Comparison of ENCODE assay signal across 9 cellular contexts in genomic region chr1:233112184-233113008, GRCh38.
DNase-seq lines count a peak whose midpoint lies in the region; ATAC-seq and TF ChIP-seq lines count a peak whose summit lies in the region.
"Had no signal": no experiment of that assay in that cellular context is flagged by ENCODE, and none has a peak within 500 bp of the region (broad histone marks: within the 10 kb centered on the region; RNA-seq: fewer than 3 reads in every experiment).

No MANE protein-coding gene starts in this region.

- peak overlapping the region; percentile 99 for H3K27ac Mint-ChIP-seq in chondrocyte (ENCODE audit: unreplicated experiment)

- H3K9me3 ChIP-seq in IMR-90 (ENCODE audit: control insufficient read depth, insufficient read depth, low read length) (no peaks in the 10 kb centered on the region), colonic mucosa (no peaks in the 10 kb centered on the region)

- H3K36me3 Mint-ChIP-seq in chondrocyte (ENCODE audit: low read depth): peaks cover 2% of the 10 kb centered on the region

- peak overlapping the region; percentile 69 for H3K4ac ChIP-seq in IMR-90 (ENCODE audit: low read depth, low read length)

- WGBS in IMR-90 (ENCODE audit: extremely low coverage in 2 of 2, insufficient read length in 1 of 2), 2 experiments: 0% methylated on average over 1 of the region's 6 CpGs; no CpG with 5 or more reads in 1 of the 2 experiments

- intact Hi-C loops in IMR-90 (cut with micrococcal nuclease) (loop anchor here (2.0 to 5.0 kb wide), 6 partner anchors 95 to 475 kb away; partner anchors contain the start of gene NTPCR), colonic mucosa (cut with DNase I) (no loop called here)

- peak overlapping the region; percentile 75 for H2BK5ac ChIP-seq in IMR-90 (ENCODE audit: low read depth, low read length, poor library complexity, severe bottlenecking)

- CTCF ChIA-PET in IMR-90 (lab: Yijun Ruan, JAX): no interaction called here

- H2AFZ ChIP-seq in IMR-90 (replicated peaks; ENCODE audit: low read length, poor library complexity): peak overlapping the region; percentile 11

- POLR2A ChIA-PET in IMR-90 (lab: Charles Lee; ENCODE audit: unreplicated experiment): interaction anchor here (1.3 kb wide), 1 partner anchor 17 kb away, joined by 3 read pairs; no protein-coding TSS in a partner anchor

- H3K23ac ChIP-seq in IMR-90 (ENCODE audit: low read depth, low read length): peak overlapping the region; percentile 77; the same call in 1 of the 2 replicates

- peak overlapping the region; percentile 62 for H4K5ac ChIP-seq in IMR-90 (ENCODE audit: low read depth, low read length)

- peaks cover 45% of the 10 kb centered on the region for H3K4me1 Mint-ChIP-seq in chondrocyte (ENCODE audit: low read depth)

- peak overlapping the region; percentile 86 for H2BK120ac ChIP-seq in IMR-90 (ENCODE audit: low read depth, low read length)

- H4K20me1 ChIP-seq in IMR-90 (ENCODE audit: insufficient read depth, low read length): peaks cover 4% of the 10 kb centered on the region; the same call in 1 of the 2 replicates

- H3K4me3 Mint-ChIP-seq in chondrocyte (ENCODE audit: unreplicated experiment): peak overlapping the region; percentile 58

- peak overlapping the region; percentile 63; the same call in 1 of the 2 replicates for H3K56ac ChIP-seq in IMR-90 (ENCODE audit: extremely low read depth, insufficient read depth, low read length)

- peak overlapping the region; percentile 35; the same call in 1 of the 2 replicates for H3K4me2 ChIP-seq in IMR-90 (ENCODE audit: low read depth, low read length)

- no peak; the same call in 1 of the 2 replicates for TF ChIP-seq RAD21 in IMR-90 (IDR thresholded peaks at IDR 0.05; ENCODE audit: low read length)

- H3K27me3 ChIP-seq in IMR-90 (ENCODE audit: control insufficient read depth, insufficient read depth, low read length): no peaks in the 10 kb centered on the region
- no peaks in the 10 kb centered on the region for H3K27me3 ChIP-seq in colonic mucosa

- H3K4me1 ChIP-seq in IMR-90 (ENCODE audit: control insufficient read depth, insufficient read depth, low read length): peaks cover 19% of the 10 kb centered on the region
- no peaks in the 10 kb centered on the region for H3K4me1 ChIP-seq in colonic mucosa

- peak overlapping the region in 1 of 2 experiments; percentile 75; a peak in 2 of 4 replicates for H4K8ac ChIP-seq in IMR-90 (ENCODE audit: low read depth in 2 of 2, low read length in 2 of 2)

- H3K4me3 ChIP-seq in AG10803 (ENCODE audit: low read length) (no peak overlapping the region), IMR-90 (ENCODE audit: insufficient read depth, low read depth, low read length) (no peak overlapping the region), colonic mucosa (no peak overlapping the region)

- H4K91ac ChIP-seq in IMR-90 (ENCODE audit: insufficient read depth, low read depth, low read length): peak overlapping the region; percentile 58

- no peak for TF ChIP-seq POLR2A in IMR-90 (IDR thresholded peaks at IDR 0.05; ENCODE audit: low read depth, low read length)

- peak overlapping the region; percentile 85 for H2BK20ac ChIP-seq in IMR-90 (ENCODE audit: low read depth, low read length)

- H3K9me3 Mint-ChIP-seq in chondrocyte (ENCODE audit: low read depth): no peaks in the 10 kb centered on the region

- peaks cover 0 to 3% of the 10 kb centered on the region in 2 experiments; a peak in 1 of 4 replicates for H3K79me1 ChIP-seq in IMR-90 (ENCODE audit: low read depth in 1 of 2, low read length in 2 of 2)

- peaks cover 10% of the 10 kb centered on the region for H3K9me1 ChIP-seq in IMR-90 (ENCODE audit: insufficient read depth, low read length)

- H3K18ac ChIP-seq in IMR-90 (ENCODE audit: low read depth, low read length): peak overlapping the region; percentile 83

- peak; percentile 50 for DNase-seq in AG10803 (ENCODE audit: low read depth)
- DNase-seq in IMR-90: peak; percentile 21
- DNase-seq in chondrocyte (ENCODE audit: low spot score): no peak
- DNase-seq in myocyte (ENCODE audit: low read depth): peak; percentile 30
- DNase-seq in colonic mucosa: no peak
- no peak for DNase-seq in SKM-1 (lab: John Stamatoyannopoulos, UW; ENCODE audit: unreplicated experiment)
- no peak for DNase-seq in Ammon's horn (ENCODE audit: low spot score)
- DNase-seq: stimulated activated naive CD4-positive, alpha-beta T cell had no signal

- in situ Hi-C loops in IMR-90 (cut with MboI; ENCODE audit: low sequenced_read_pairs): no loop called here

- H2AK5ac ChIP-seq in IMR-90 (ENCODE audit: low read depth, low read length): peak overlapping the region; percentile 55

- no TSS peak for BruUV-seq in IMR-90 (replicated peaks; lab: Mats Ljungman, UMichigan)

- no peak for TF ChIP-seq CTCF in AG10803 (conservative IDR thresholded peaks at IDR 0.05; ENCODE audit: low read length)
- no peak for TF ChIP-seq CTCF in IMR-90 (conservative IDR thresholded peaks at IDR 0.05; ENCODE audit: low read depth, low read length)
- no peak for TF ChIP-seq CTCF in chondrocyte (IDR thresholded peaks at IDR 0.05)
- TF ChIP-seq CTCF in colonic mucosa (IDR thresholded peaks at IDR 0.05): no peak

- H3K36me3 ChIP-seq in IMR-90 (ENCODE audit: control insufficient read depth, insufficient read depth, low read length) (peaks cover 3% of the 10 kb centered on the region; the same call in 1 of the 2 replicates), colonic mucosa (no peaks in the 10 kb centered on the region)

- H3K27ac ChIP-seq in IMR-90 (ENCODE audit: insufficient read depth, low read length) (peak overlapping the region; percentile 81; the same call in 1 of the 2 replicates), colonic mucosa (no peak overlapping the region)

- H3K27me3 Mint-ChIP-seq in chondrocyte (ENCODE audit: low read depth): no peaks in the 10 kb centered on the region

- ATAC-seq in IMR-90 (ENCODE audit: low read depth): no peak
- ATAC-seq in HG03439 (IDR thresholded peaks at IDR 0.05; ENCODE audit: unreplicated experiment): no peak

- dilution Hi-C loops in IMR-90 (cut with HindIII; ENCODE audit: low sequenced_read_pairs, unreplicated experiment): no loop called here

- H3K14ac ChIP-seq in IMR-90 (replicated peaks; ENCODE audit: low read depth, low read length): peak overlapping the region; percentile 87

- H2BK15ac ChIP-seq in IMR-90 (ENCODE audit: low read depth, low read length): peak overlapping the region; percentile 22

- H3K9ac ChIP-seq in IMR-90 (ENCODE audit: low read depth, low read length) (0 out of 2 replicates have a peak overlapping the region, but pooled peaks have one; percentile 17), colonic mucosa (ENCODE audit: low read depth in 2 of 2, low read length in 2 of 2) (no peak overlapping the region)

- H2AK9ac ChIP-seq in IMR-90 (replicated peaks; ENCODE audit: low read depth, low read length, poor library complexity): no peak overlapping the region

TF ChIP-seq in IMR-90, 13 proteins besides CTCF, POLR2A, EP300 and RAD21:
- peak; percentile 18; the same call in 1 of the 2 replicates for TF ChIP-seq SMC3 (IDR thresholded peaks at IDR 0.05; ENCODE audit: low read depth, low read length)
- no peak for TF ChIP-seq MAFK (IDR thresholded peaks at IDR 0.05; ENCODE audit: low read depth, low read length)
- TF ChIP-seq CHD1 (IDR thresholded peaks at IDR 0.05; ENCODE audit: low read depth, low read length): no peak
- TF ChIP-seq FOS (IDR thresholded peaks at IDR 0.05; ENCODE audit: low read depth, low read length): no peak
- TF ChIP-seq NFE2L2 (IDR thresholded peaks at IDR 0.05; ENCODE audit: low read depth, low read length): no peak
TF ChIP-seq in IMR-90: peak in this region for 1.

Comparison
In these comparisons a context has a peak if more than half of its experiments do, and no peak if none do; other contexts are left out.
1. DNase-seq: peak in AG10803 (single experiment), IMR-90 (single experiment) and myocyte (single experiment); none in chondrocyte (single experiment), colonic mucosa (single experiment), SKM-1 (single experiment) and Ammon's horn (single experiment).